1 cellular context compared by ENCODE assay signal in the genomic region with DNA sequence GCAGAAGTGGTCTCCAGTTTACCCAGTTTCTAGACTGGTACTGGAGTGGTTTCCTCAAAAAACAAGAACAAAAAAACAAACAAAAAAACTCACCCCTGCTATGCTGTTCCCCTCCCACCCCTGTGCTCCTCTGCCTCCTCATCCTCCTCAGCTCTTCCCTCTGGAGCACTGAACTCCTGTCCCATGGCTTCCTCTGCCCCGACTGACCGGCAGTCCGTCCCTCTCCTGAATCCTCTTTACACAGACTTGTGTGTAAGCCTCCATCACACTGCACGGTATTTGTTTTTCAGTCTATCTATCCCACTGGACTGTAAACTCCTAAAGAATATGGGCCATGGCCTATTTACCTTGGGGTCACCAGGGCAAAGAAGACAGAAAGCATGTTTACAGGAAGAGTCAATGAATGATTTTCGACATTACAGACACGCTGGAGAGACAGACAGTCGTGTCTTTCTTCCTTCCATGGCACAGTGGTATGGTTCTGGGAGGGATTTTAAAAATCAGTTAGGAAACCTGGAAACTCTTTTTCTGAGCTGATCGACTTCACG.
TF ChIP-seq lines count a peak whose summit lies in the region.

No MANE protein-coding gene starts in this region.

TF ChIP-seq in HepG2, 621 proteins besides CTCF, POLR2A, EP300 and RAD21 (continued from another document and continues in another):
- TF ChIP-seq FOXP1 (IDR thresholded peaks at IDR 0.05) (no peak), FOXP1 (CRISPR knock-in tag; IDR thresholded peaks at IDR 0.05) (peak; percentile 87), MAFG (CRISPR knock-in tag; IDR thresholded peaks at IDR 0.05) (no peak), DNMT3B (CRISPR knock-in tag; conservative IDR thresholded peaks at IDR 0.05) (no peak), U2AF1 (optimal IDR thresholded peaks at IDR 0.05; ENCODE audit: low read depth, low read length) (no peak), ATF7-NPFF (CRISPR knock-in tag; IDR thresholded peaks at IDR 0.05; ENCODE audit: low read depth) (no peak), TOE1 (CRISPR knock-in tag; IDR thresholded peaks at IDR 0.05) (no peak), THYN1 (CRISPR knock-in tag; IDR thresholded peaks at IDR 0.05; ENCODE audit: borderline replicate concordance, low read depth) (no peak), RBAK (CRISPR knock-in tag; IDR thresholded peaks at IDR 0.05) (no peak), NR3C1 (CRISPR knock-in tag; IDR thresholded peaks at IDR 0.05) (no peak), CBX2 (IDR thresholded peaks at IDR 0.05; ENCODE audit: low read depth, low read length) (no peak), CBX2 (CRISPR knock-in tag; IDR thresholded peaks at IDR 0.05; ENCODE audit: low read depth) (no peak), RBM39 (IDR thresholded peaks at IDR 0.05; ENCODE audit: low read depth, low read length, poor library complexity, severe bottlenecking) (no peak), NONO (IDR thresholded peaks at IDR 0.05) (no peak), NONO (CRISPR knock-in tag; conservative IDR thresholded peaks at IDR 0.05) (peak; percentile 55), ZNF446 (CRISPR knock-in tag; IDR thresholded peaks at IDR 0.05) (no peak)
- TF ChIP-seq, protein P1, sequence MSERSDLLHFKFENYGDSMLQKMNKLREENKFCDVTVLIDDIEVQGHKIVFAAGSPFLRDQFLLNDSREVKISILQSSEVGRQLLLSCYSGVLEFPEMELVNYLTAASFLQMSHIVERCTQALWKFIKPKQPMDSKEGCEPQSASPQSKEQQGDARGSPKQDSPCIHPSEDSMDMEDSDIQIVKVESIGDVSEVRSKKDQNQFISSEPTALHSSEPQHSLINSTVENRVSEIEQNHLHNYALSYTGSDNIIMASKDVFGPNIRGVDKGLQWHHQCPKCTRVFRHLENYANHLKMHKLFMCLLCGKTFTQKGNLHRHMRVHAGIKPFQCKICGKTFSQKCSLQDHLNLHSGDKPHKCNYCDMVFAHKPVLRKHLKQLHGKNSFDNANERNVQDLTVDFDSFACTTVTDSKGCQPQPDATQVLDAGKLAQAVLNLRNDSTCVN (CRISPR knock-in tag; IDR thresholded peaks at IDR 0.05; ENCODE audit: borderline replicate concordance): no peak
- TF ChIP-seq, protein P2, sequence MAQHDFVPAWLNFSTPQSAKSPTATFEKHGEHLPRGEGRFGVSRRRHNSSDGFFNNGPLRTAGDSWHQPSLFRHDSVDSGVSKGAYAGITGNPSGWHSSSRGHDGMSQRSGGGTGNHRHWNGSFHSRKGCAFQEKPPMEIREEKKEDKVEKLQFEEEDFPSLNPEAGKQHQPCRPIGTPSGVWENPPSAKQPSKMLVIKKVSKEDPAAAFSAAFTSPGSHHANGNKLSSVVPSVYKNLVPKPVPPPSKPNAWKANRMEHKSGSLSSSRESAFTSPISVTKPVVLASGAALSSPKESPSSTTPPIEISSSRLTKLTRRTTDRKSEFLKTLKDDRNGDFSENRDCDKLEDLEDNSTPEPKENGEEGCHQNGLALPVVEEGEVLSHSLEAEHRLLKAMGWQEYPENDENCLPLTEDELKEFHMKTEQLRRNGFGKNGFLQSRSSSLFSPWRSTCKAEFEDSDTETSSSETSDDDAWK (CRISPR knock-in tag; IDR thresholded peaks at IDR 0.05): no peak
- TF ChIP-seq, protein P3, sequence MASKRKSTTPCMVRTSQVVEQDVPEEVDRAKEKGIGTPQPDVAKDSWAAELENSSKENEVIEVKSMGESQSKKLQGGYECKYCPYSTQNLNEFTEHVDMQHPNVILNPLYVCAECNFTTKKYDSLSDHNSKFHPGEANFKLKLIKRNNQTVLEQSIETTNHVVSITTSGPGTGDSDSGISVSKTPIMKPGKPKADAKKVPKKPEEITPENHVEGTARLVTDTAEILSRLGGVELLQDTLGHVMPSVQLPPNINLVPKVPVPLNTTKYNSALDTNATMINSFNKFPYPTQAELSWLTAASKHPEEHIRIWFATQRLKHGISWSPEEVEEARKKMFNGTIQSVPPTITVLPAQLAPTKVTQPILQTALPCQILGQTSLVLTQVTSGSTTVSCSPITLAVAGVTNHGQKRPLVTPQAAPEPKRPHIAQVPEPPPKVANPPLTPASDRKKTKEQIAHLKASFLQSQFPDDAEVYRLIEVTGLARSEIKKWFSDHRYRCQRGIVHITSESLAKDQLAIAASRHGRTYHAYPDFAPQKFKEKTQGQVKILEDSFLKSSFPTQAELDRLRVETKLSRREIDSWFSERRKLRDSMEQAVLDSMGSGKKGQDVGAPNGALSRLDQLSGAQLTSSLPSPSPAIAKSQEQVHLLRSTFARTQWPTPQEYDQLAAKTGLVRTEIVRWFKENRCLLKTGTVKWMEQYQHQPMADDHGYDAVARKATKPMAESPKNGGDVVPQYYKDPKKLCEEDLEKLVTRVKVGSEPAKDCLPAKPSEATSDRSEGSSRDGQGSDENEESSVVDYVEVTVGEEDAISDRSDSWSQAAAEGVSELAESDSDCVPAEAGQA (IDR thresholded peaks at IDR 0.05; ENCODE audit: low read depth): no peak
- TF ChIP-seq, protein P3 (CRISPR knock-in tag; IDR thresholded peaks at IDR 0.05; ENCODE audit: borderline replicate concordance): no peak
- TF ChIP-seq, protein P4, sequence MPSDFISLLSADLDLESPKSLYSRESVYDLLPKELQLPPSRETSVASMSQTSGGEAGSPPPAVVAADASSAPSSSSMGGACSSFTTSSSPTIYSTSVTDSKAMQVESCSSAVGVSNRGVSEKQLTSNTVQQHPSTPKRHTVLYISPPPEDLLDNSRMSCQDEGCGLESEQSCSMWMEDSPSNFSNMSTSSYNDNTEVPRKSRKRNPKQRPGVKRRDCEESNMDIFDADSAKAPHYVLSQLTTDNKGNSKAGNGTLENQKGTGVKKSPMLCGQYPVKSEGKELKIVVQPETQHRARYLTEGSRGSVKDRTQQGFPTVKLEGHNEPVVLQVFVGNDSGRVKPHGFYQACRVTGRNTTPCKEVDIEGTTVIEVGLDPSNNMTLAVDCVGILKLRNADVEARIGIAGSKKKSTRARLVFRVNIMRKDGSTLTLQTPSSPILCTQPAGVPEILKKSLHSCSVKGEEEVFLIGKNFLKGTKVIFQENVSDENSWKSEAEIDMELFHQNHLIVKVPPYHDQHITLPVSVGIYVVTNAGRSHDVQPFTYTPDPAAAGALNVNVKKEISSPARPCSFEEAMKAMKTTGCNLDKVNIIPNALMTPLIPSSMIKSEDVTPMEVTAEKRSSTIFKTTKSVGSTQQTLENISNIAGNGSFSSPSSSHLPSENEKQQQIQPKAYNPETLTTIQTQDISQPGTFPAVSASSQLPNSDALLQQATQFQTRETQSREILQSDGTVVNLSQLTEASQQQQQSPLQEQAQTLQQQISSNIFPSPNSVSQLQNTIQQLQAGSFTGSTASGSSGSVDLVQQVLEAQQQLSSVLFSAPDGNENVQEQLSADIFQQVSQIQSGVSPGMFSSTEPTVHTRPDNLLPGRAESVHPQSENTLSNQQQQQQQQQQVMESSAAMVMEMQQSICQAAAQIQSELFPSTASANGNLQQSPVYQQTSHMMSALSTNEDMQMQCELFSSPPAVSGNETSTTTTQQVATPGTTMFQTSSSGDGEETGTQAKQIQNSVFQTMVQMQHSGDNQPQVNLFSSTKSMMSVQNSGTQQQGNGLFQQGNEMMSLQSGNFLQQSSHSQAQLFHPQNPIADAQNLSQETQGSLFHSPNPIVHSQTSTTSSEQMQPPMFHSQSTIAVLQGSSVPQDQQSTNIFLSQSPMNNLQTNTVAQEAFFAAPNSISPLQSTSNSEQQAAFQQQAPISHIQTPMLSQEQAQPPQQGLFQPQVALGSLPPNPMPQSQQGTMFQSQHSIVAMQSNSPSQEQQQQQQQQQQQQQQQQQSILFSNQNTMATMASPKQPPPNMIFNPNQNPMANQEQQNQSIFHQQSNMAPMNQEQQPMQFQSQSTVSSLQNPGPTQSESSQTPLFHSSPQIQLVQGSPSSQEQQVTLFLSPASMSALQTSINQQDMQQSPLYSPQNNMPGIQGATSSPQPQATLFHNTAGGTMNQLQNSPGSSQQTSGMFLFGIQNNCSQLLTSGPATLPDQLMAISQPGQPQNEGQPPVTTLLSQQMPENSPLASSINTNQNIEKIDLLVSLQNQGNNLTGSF (CRISPR knock-in tag; IDR thresholded peaks at IDR 0.05): no peak
- TF ChIP-seq, protein P5, sequence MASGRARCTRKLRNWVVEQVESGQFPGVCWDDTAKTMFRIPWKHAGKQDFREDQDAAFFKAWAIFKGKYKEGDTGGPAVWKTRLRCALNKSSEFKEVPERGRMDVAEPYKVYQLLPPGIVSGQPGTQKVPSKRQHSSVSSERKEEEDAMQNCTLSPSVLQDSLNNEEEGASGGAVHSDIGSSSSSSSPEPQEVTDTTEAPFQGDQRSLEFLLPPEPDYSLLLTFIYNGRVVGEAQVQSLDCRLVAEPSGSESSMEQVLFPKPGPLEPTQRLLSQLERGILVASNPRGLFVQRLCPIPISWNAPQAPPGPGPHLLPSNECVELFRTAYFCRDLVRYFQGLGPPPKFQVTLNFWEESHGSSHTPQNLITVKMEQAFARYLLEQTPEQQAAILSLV (CRISPR knock-in tag; IDR thresholded peaks at IDR 0.05; ENCODE audit: borderline replicate concordance): no peak
- TF ChIP-seq, protein P6, sequence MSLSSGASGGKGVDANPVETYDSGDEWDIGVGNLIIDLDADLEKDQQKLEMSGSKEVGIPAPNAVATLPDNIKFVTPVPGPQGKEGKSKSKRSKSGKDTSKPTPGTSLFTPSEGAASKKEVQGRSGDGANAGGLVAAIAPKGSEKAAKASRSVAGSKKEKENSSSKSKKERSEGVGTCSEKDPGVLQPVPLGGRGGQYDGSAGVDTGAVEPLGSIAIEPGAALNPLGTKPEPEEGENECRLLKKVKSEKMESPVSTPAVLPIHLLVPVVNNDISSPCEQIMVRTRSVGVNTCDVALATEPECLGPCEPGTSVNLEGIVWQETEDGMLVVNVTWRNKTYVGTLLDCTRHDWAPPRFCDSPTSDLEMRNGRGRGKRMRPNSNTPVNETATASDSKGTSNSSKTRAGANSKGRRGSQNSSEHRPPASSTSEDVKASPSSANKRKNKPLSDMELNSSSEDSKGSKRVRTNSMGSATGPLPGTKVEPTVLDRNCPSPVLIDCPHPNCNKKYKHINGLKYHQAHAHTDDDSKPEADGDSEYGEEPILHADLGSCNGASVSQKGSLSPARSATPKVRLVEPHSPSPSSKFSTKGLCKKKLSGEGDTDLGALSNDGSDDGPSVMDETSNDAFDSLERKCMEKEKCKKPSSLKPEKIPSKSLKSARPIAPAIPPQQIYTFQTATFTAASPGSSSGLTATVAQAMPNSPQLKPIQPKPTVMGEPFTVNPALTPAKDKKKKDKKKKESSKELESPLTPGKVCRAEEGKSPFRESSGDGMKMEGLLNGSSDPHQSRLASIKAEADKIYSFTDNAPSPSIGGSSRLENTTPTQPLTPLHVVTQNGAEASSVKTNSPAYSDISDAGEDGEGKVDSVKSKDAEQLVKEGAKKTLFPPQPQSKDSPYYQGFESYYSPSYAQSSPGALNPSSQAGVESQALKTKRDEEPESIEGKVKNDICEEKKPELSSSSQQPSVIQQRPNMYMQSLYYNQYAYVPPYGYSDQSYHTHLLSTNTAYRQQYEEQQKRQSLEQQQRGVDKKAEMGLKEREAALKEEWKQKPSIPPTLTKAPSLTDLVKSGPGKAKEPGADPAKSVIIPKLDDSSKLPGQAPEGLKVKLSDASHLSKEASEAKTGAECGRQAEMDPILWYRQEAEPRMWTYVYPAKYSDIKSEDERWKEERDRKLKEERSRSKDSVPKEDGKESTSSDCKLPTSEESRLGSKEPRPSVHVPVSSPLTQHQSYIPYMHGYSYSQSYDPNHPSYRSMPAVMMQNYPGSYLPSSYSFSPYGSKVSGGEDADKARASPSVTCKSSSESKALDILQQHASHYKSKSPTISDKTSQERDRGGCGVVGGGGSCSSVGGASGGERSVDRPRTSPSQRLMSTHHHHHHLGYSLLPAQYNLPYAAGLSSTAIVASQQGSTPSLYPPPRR (CRISPR knock-in tag; IDR thresholded peaks at IDR 0.05; ENCODE audit: borderline replicate concordance): peak; percentile 83
- TF ChIP-seq, protein P7, sequence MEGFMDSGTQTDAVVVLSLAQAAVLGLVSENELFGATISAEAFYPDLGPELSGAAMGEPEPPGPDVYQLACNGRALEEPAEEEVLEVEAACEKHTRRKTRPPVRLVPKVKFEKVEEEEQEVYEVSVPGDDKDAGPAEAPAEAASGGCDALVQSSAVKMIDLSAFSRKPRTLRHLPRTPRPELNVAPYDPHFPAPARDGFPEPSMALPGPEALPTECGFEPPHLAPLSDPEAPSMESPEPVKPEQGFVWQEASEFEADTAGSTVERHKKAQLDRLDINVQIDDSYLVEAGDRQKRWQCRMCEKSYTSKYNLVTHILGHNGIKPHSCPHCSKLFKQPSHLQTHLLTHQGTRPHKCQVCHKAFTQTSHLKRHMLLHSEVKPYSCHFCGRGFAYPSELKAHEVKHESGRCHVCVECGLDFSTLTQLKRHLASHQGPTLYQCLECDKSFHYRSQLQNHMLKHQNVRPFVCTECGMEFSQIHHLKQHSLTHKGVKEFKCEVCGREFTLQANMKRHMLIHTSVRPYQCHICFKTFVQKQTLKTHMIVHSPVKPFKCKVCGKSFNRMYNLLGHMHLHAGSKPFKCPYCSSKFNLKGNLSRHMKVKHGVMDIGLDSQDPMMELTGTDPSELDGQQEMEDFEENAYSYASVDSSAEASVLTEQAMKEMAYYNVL (CRISPR knock-in tag; IDR thresholded peaks at IDR 0.05; ENCODE audit: borderline replicate concordance): peak; percentile 86; the same call in 1 of the 2 replicates
- TF ChIP-seq, protein P8, sequence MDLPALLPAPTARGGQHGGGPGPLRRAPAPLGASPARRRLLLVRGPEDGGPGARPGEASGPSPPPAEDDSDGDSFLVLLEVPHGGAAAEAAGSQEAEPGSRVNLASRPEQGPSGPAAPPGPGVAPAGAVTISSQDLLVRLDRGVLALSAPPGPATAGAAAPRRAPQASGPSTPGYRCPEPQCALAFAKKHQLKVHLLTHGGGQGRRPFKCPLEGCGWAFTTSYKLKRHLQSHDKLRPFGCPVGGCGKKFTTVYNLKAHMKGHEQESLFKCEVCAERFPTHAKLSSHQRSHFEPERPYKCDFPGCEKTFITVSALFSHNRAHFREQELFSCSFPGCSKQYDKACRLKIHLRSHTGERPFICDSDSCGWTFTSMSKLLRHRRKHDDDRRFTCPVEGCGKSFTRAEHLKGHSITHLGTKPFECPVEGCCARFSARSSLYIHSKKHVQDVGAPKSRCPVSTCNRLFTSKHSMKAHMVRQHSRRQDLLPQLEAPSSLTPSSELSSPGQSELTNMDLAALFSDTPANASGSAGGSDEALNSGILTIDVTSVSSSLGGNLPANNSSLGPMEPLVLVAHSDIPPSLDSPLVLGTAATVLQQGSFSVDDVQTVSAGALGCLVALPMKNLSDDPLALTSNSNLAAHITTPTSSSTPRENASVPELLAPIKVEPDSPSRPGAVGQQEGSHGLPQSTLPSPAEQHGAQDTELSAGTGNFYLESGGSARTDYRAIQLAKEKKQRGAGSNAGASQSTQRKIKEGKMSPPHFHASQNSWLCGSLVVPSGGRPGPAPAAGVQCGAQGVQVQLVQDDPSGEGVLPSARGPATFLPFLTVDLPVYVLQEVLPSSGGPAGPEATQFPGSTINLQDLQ (CRISPR knock-in tag; IDR thresholded peaks at IDR 0.05): no peak
